1 cellular context compared by ENCODE assay signal in genomic region chr12:62910549-62911169, GRCh38.
TF ChIP-seq lines count a peak whose summit lies in the region.

No MANE protein-coding gene starts in this region.

TF ChIP-seq in K562, 482 proteins besides CTCF, POLR2A, EP300 and RAD21 (continued from another document and continues in another):
- TF ChIP-seq ARID4B (CRISPR knock-in tag; IDR thresholded peaks at IDR 0.05) (no peak), SNIP1 (IDR thresholded peaks at IDR 0.05; ENCODE audit: low read depth) (no peak), EGR1 (conservative IDR thresholded peaks at IDR 0.05) (no peak), TCF3 (CRISPR knock-in tag; IDR thresholded peaks at IDR 0.05) (peak; percentile 94), KDM4B (IDR thresholded peaks at IDR 0.05; ENCODE audit: borderline replicate concordance in 2 of 2, low read depth in 1 of 2) (no peak), FOXP1 (CRISPR knock-in tag; IDR thresholded peaks at IDR 0.05) (no peak), XRCC5 (IDR thresholded peaks at IDR 0.05; ENCODE audit: low read depth, low read length) (no peak), HNRNPL (IDR thresholded peaks at IDR 0.05; ENCODE audit: low read depth, low read length) (no peak), TAF7 (tag; IDR thresholded peaks at IDR 0.05) (no peak), HMGN3 (IDR thresholded peaks at IDR 0.05; ENCODE audit: borderline replicate concordance, extremely low read depth, insufficient read length, low read depth, low read length) (peak; percentile 82), ZNF184 (CRISPR knock-in tag; IDR thresholded peaks at IDR 0.05) (no peak), CREBBP (IDR thresholded peaks at IDR 0.05; ENCODE audit: low read depth, low read length) (no peak), JUN (IDR thresholded peaks at IDR 0.05; ENCODE audit: borderline replicate concordance, low read depth, low read length) (peak; percentile 46; the same call in 1 of the 2 replicates), JUN (CRISPR knock-in tag; IDR thresholded peaks at IDR 0.05; ENCODE audit: borderline replicate concordance) (no peak), MITF (IDR thresholded peaks at IDR 0.05) (peak; percentile 94), NFE2 (IDR thresholded peaks at IDR 0.05; ENCODE audit: low read depth) (peak; percentile 79), ZNF277 (CRISPR knock-in tag; IDR thresholded peaks at IDR 0.05; ENCODE audit: borderline replicate concordance) (no peak), ATF7 (IDR thresholded peaks at IDR 0.05) (peak; percentile 71), ARID1B (IDR thresholded peaks at IDR 0.05) (peak; percentile 99), ZNF57 (CRISPR knock-in tag; IDR thresholded peaks at IDR 0.05) (no peak), SMAD4 (CRISPR knock-in tag; conservative IDR thresholded peaks at IDR 0.05) (peak; percentile 70), CBFA2T2 (conservative IDR thresholded peaks at IDR 0.05) (peak; percentile 96), MYNN (IDR thresholded peaks at IDR 0.05) (0 out of 2 replicates have a peak, but pooled peaks have one; percentile 27), MYNN (CRISPR knock-in tag; IDR thresholded peaks at IDR 0.05) (no peak), TEAD4 (IDR thresholded peaks at IDR 0.05; ENCODE audit: low read length) (peak; percentile 99), TEAD4 (CRISPR knock-in tag; IDR thresholded peaks at IDR 0.05; ENCODE audit: borderline replicate concordance) (no peak), PHF21A (IDR thresholded peaks at IDR 0.05; ENCODE audit: borderline replicate concordance, low read depth) (no peak), ZNF354B (CRISPR knock-in tag; IDR thresholded peaks at IDR 0.05) (no peak), ZNF140 (CRISPR knock-in tag; IDR thresholded peaks at IDR 0.05) (no peak), MXI1 (IDR thresholded peaks at IDR 0.05; ENCODE audit: low read depth, low read length) (no peak; the same call in 1 of the 2 replicates), MNT (conservative IDR thresholded peaks at IDR 0.05) (peak in 1 of 2 experiments; percentile 71; a peak in 2 of 4 replicates), ELF4 (CRISPR knock-in tag; IDR thresholded peaks at IDR 0.05) (0 out of 2 replicates have a peak, but pooled peaks have one; percentile 21), ADNP (tag; IDR thresholded peaks at IDR 0.05) (no peak; the same call in 1 of the 2 replicates), USF2 (CRISPR knock-in tag; IDR thresholded peaks at IDR 0.05) (no peak), JUND (IDR thresholded peaks at IDR 0.05; ENCODE audit: borderline replicate concordance, low read depth, low read length) (peak; percentile 75; the same call in 1 of the 2 replicates), JUND (tag; IDR thresholded peaks at IDR 0.05; ENCODE audit: borderline replicate concordance, low read depth, low read length) (no peak; the same call in 2 of the 3 replicates), NCOR1 (IDR thresholded peaks at IDR 0.05) (peak; percentile 95), ZNF134 (CRISPR knock-in tag; conservative IDR thresholded peaks at IDR 0.05) (no peak), SRF (CRISPR knock-in tag; IDR thresholded peaks at IDR 0.05) (no peak), CEBPZ (IDR thresholded peaks at IDR 0.05; ENCODE audit: borderline replicate concordance, low read depth, low read length) (no peak), PCBP2 (IDR thresholded peaks at IDR 0.05; ENCODE audit: low read depth, low read length, poor library complexity, severe bottlenecking) (no peak), CBX5 (IDR thresholded peaks at IDR 0.05; ENCODE audit: borderline replicate concordance, low read depth) (peak; percentile 41; the same call in 1 of the 2 replicates), SAP30 (IDR thresholded peaks at IDR 0.05; ENCODE audit: borderline replicate concordance, insufficient read depth, low read depth, low read length, poor library complexity, severe bottlenecking) (no peak), NFIC (IDR thresholded peaks at IDR 0.05) (peak; percentile 88), MAFF (IDR thresholded peaks at IDR 0.05; ENCODE audit: low read length) (peak; percentile 12; the same call in 1 of the 2 replicates), ZBTB33 (CRISPR knock-in tag; IDR thresholded peaks at IDR 0.05) (no peak), PHB2 (IDR thresholded peaks at IDR 0.05; ENCODE audit: low read depth) (peak; percentile 79), SNRNP70 (optimal IDR thresholded peaks at IDR 0.05; ENCODE audit: low read depth, low read length) (no peak), ZNF79 (CRISPR knock-in tag; IDR thresholded peaks at IDR 0.05; ENCODE audit: low read depth) (no peak), ZNF644 (tag; IDR thresholded peaks at IDR 0.05; ENCODE audit: low read depth) (peak; percentile 93)
